In the genomic region with DNA sequence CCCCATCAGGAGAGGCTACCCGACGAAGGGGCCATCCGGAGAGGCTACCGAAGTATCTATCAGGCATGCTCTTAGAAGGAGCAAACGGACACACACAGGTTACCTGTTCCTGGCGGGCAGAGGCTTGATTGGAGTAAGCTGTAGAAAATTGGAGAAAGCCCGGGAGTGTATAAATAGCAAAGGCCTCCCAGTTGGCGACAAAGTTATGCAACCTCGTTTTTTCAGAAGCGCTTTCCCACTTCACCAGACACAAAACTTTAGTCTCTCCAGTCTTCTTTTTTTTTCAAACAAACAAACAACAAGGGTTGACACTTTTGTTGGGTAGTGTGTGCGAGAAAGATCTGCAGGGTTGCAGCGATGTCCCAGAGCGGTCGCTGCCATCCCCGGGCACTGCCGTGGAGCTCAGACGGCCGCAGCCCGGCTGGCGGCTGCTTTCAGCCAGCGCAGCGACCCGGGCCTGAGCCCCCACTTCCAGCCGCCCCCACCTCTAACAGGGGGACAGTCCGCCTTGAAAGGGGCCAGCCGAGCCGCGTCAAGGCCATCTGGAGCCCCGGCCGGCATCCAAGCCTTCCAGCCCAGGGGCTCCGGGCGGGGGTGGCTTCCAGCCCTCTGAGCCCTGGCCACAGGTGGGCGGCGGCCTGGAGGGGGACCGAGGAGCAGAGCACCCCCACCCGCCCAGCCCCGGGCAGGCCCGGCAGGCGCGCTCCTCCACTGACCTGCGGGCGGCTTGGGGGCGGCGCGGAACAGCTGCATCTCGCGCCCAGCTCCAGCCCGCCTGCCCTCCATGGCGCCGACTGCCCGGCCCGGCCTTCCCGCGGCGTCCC, we compare ENCODE assay signal across 8 cellular contexts. TPM values are rescaled to one million over a fixed set of nuclear protein-coding genes. Genes with fewer than 3 reads are reported as not detected.
DNase-seq lines count a peak whose midpoint lies in the region; ATAC-seq and TF ChIP-seq lines count a peak whose summit lies in the region.

No MANE protein-coding gene starts in this region.

- no peak overlapping the region for H3K4me3 ChIP-seq in CD4-positive, CD25-positive, alpha-beta regulatory T cell (ENCODE audit: low read depth, low read length)
- H3K4me3 ChIP-seq in fibroblast of villous mesenchyme (ENCODE audit: low read depth, low read length) (peak overlapping the region; percentile 40), parathyroid adenoma (ENCODE audit: low read depth, low read length) (peak overlapping the region; percentile 70)

- peaks cover 30% of the 10 kb centered on the region for H3K27me3 ChIP-seq in CD4-positive, CD25-positive, alpha-beta regulatory T cell (ENCODE audit: control insufficient read depth, insufficient read depth, low read length)
- H3K27me3 ChIP-seq in parathyroid adenoma (ENCODE audit: control insufficient read depth, insufficient read depth, low read length) = no peaks in the 10 kb centered on the region

- no peaks in the 10 kb centered on the region for H3K9me3 ChIP-seq in CD4-positive, CD25-positive, alpha-beta regulatory T cell (ENCODE audit: control insufficient read depth in 2 of 2, low read length in 2 of 2)
- H3K9me3 ChIP-seq in parathyroid adenoma (ENCODE audit: control insufficient read depth, low read length) = no peaks in the 10 kb centered on the region

- peaks cover 65% of the 10 kb centered on the region for H3K27me3 Mint-ChIP-seq in CD4-positive, CD25-positive, alpha-beta regulatory T cell

- no peaks in the 10 kb centered on the region for H3K36me3 Mint-ChIP-seq in CD4-positive, CD25-positive, alpha-beta regulatory T cell

- DNase-seq in CD4-positive, CD25-positive, alpha-beta regulatory T cell = no peak
- DNase-seq in fibroblast of villous mesenchyme (ENCODE audit: low read depth) (no peak), NCI-H2227 (lab: John Stamatoyannopoulos, UW; ENCODE audit: unreplicated experiment) (no peak), NCI-H187 (lab: John Stamatoyannopoulos, UW) (no peak)

- H3K27ac ChIP-seq in CD4-positive, CD25-positive, alpha-beta regulatory T cell (ENCODE audit: insufficient read depth, low read length, poor library complexity, severe bottlenecking) = no peak overlapping the region
- H3K27ac ChIP-seq in parathyroid adenoma = peak overlapping the region; percentile 15

- H3K4me2 ChIP-seq in parathyroid adenoma (ENCODE audit: low read length) = peak overlapping the region; percentile 75

- no peaks in the 10 kb centered on the region for H3K36me3 ChIP-seq in CD4-positive, CD25-positive, alpha-beta regulatory T cell (ENCODE audit: control insufficient read depth, insufficient read depth, low read length)
- no peaks in the 10 kb centered on the region for H3K36me3 ChIP-seq in parathyroid adenoma (ENCODE audit: control insufficient read depth, insufficient read depth, low read length)

- peaks cover 29% of the 10 kb centered on the region for H3K4me1 ChIP-seq in CD4-positive, CD25-positive, alpha-beta regulatory T cell (ENCODE audit: control insufficient read depth, insufficient read depth, low read length, poor library complexity, severe bottlenecking)
- no peaks in the 10 kb centered on the region for H3K4me1 ChIP-seq in parathyroid adenoma

- no peak for TF ChIP-seq CTCF in fibroblast of villous mesenchyme (IDR thresholded peaks at IDR 0.05; ENCODE audit: insufficient read depth, low read depth, low read length)
- TF ChIP-seq CTCF in parathyroid adenoma (IDR thresholded peaks at IDR 0.05) = no peak

- peak overlapping the region; percentile 71 for H2AFZ ChIP-seq in parathyroid adenoma

- ATAC-seq in CD4-positive, CD25-positive, alpha-beta regulatory T cell (ENCODE audit: low read depth in 2 of 2) = peak; percentile 15 to 23
- peak; percentile 24 for ATAC-seq in GM18870 (IDR thresholded peaks at IDR 0.05; ENCODE audit: unreplicated experiment)
- peak; percentile 58 for ATAC-seq in HG03064 (IDR thresholded peaks at IDR 0.05; ENCODE audit: low read depth, unreplicated experiment)
- peak; percentile 40 for ATAC-seq in SK-N-SH treated with all-trans-retinoic acid at 6 μM for 48 hours

- H3K79me2 ChIP-seq in parathyroid adenoma = no peaks in the 10 kb centered on the region

- H3K9ac ChIP-seq in parathyroid adenoma = no peak overlapping the region

- peak overlapping the region in 1 of 3 donors; percentile 38 for H3K27ac Mint-ChIP-seq in CD4-positive, CD25-positive, alpha-beta regulatory T cell

- peaks cover 7 to 31% (median 13%) of the 10 kb centered on the region in 4 donors for H3K4me1 Mint-ChIP-seq in CD4-positive, CD25-positive, alpha-beta regulatory T cell

- H3K9me3 Mint-ChIP-seq in CD4-positive, CD25-positive, alpha-beta regulatory T cell = peaks cover 0 to 4% (median 0%) of the 10 kb centered on the region in 7 donors

- H3K4me3 Mint-ChIP-seq in CD4-positive, CD25-positive, alpha-beta regulatory T cell = peak overlapping the region in 3 of 4 donors; percentile 48 to 58 (median 57)

TF ChIP-seq in SK-N-SH treated with all-trans-retinoic acid at 6 μM for 48 hours, 23 proteins besides CTCF, POLR2A, EP300 and RAD21:
- no peak for TF ChIP-seq BACH2 (CRISPR knock-in tag; IDR thresholded peaks at IDR 0.05; ENCODE audit: borderline replicate concordance)

RNA-seq across cellular contexts. Expression of gene MCOLN3, which starts 0.6 kb away (rescaled TPM):
- total RNA-seq in CD4-positive, CD25-positive, alpha-beta regulatory T cell = not detected
- polyA plus RNA-seq in CD4-positive, CD25-positive, alpha-beta regulatory T cell = under 1 TPM in 1 of 4 donors, not detected in 3; 0.15 TPM
- total RNA-seq in fibroblast of villous mesenchyme = 0.86 and 0.97 TPM in 2 replicates

RNA-seq across cellular contexts. Expression of gene MCOLN2, which starts 50.8 kb away (rescaled TPM):
- 6.4 TPM for total RNA-seq in CD4-positive, CD25-positive, alpha-beta regulatory T cell
- polyA plus RNA-seq in CD4-positive, CD25-positive, alpha-beta regulatory T cell = under 1 TPM in 3 of 4 donors, not detected in 1; 0.47 to 0.69 (median 0.60) TPM
- total RNA-seq in fibroblast of villous mesenchyme = 1.3 and 1.7 TPM in 2 replicates
